8 cellular contexts compared by ENCODE assay signal in the genomic region with DNA sequence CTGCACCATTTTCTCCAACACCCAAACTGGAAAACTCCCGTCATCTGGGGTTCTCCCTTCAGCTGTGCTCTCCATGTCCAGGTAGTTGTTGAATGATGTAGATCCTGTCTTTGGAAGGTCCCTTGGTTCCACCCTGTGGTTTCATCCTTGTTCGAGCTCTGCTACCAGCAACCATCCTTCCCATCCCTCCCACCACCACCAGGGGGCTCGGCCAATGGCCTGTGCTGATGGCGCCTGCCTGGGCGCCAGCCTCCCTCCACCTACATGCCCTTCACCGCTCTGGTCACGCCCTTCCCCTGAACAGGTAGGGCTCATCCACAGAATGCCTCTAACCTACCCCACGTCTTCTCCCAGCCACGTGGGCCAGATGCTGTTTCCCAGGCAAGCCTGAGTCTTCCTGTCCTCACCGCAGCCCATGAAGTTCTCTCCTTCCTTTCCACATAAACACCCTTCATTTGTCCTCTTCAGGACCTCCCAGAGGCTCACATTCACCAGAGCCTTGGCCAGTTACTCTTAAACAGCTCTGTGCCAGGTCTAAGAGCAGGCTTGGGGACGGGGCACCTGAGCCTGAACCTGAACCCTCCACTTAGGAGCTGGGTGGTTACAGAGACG.
DNase-seq lines count a peak whose midpoint lies in the region; TF ChIP-seq lines count a peak whose summit lies in the region.

No MANE protein-coding gene starts in this region.

- H3K4me3 Mint-ChIP-seq in activated CD4-positive, alpha-beta memory T cell treated with anti-CD3 and anti-CD28 coated beads, Interleukin-2, amount 10 ng/mL, durations not matched to agents 7 days and 5 days: no peak overlapping the region
- no peak overlapping the region for H3K4me3 Mint-ChIP-seq in immature natural killer cell

- POLR2A ChIA-PET in activated CD4-positive, alpha-beta memory T cell treated with anti-CD3 and anti-CD28 coated beads, Interleukin-2, amount 10 ng/mL, durations not matched to agents 7 days and 5 days (lab: Charles Lee): interaction anchor here (0.6 to 5.5 kb wide), 9 partner anchors 8 to 182 kb away, joined by 3 to 35 read pairs (median 4); a partner anchor contains a TSS

- CTCF ChIA-PET in activated CD4-positive, alpha-beta memory T cell treated with anti-CD3 and anti-CD28 coated beads, Interleukin-2, amount 10 ng/mL, durations not matched to agents 7 days and 5 days (lab: Charles Lee): interaction anchor here (0.7 to 4.5 kb wide), 8 partner anchors 9 to 173 kb away, joined by 3 to 34 read pairs (median 4); no protein-coding TSS in a partner anchor

- H3K36me3 Mint-ChIP-seq in activated CD4-positive, alpha-beta memory T cell treated with anti-CD3 and anti-CD28 coated beads, Interleukin-2, amount 10 ng/mL, durations not matched to agents 7 days and 5 days (ENCODE audit: low read depth): peaks cover 22% of the 10 kb centered on the region
- H3K36me3 Mint-ChIP-seq in immature natural killer cell: no peaks in the 10 kb centered on the region

- H3K27ac Mint-ChIP-seq in activated CD4-positive, alpha-beta memory T cell treated with anti-CD3 and anti-CD28 coated beads, Interleukin-2, amount 10 ng/mL, durations not matched to agents 7 days and 5 days: peak overlapping the region; percentile 11
- H3K27ac Mint-ChIP-seq in immature natural killer cell: peak overlapping the region in 4 of 6 donors; percentile 40 to 87 (median 44)

- peaks cover 15% of the 10 kb centered on the region for H3K9me3 Mint-ChIP-seq in activated CD4-positive, alpha-beta memory T cell treated with anti-CD3 and anti-CD28 coated beads, Interleukin-2, amount 10 ng/mL, durations not matched to agents 7 days and 5 days
- H3K9me3 Mint-ChIP-seq in immature natural killer cell: no peaks in the 10 kb centered on the region

- peaks cover 65% of the 10 kb centered on the region for H3K4me1 Mint-ChIP-seq in activated CD4-positive, alpha-beta memory T cell treated with anti-CD3 and anti-CD28 coated beads, Interleukin-2, amount 10 ng/mL, durations not matched to agents 7 days and 5 days
- peaks cover 8 to 9% of the 10 kb centered on the region in 2 donors for H3K4me1 Mint-ChIP-seq in immature natural killer cell

- peak; percentile 53 for TF ChIP-seq CTCF in GM20000 (IDR thresholded peaks at IDR 0.05; ENCODE audit: extremely low read depth, missing control alignments)

- H3K27me3 Mint-ChIP-seq in activated CD4-positive, alpha-beta memory T cell treated with anti-CD3 and anti-CD28 coated beads, Interleukin-2, amount 10 ng/mL, durations not matched to agents 7 days and 5 days: peaks cover 12% of the 10 kb centered on the region
- H3K27me3 Mint-ChIP-seq in immature natural killer cell (ENCODE audit: low read depth in 3 of 3): peaks cover 3 to 6% (median 5%) of the 10 kb centered on the region in 3 donors

- peak; percentile 77 for DNase-seq in 8988T
- no peak for DNase-seq in GM20000 (ENCODE audit: low spot score)
- no peak for DNase-seq in activated CD4-positive, alpha-beta memory T cell treated with anti-CD3 and anti-CD28 coated beads, Interleukin-2, amount 10 ng/mL, durations not matched to agents 7 days and 5 days
- no peak for DNase-seq in immature natural killer cell
- DNase-seq in NCI-H2171 treated with DMSO at 0.1 percent for 48 hours (lab: John Stamatoyannopoulos, UW): no peak
- DNase-seq in NCI-H187 treated with DMSO at 0.1 percent for 48 hours (lab: John Stamatoyannopoulos, UW): no peak
- no peak for DNase-seq in COLO829 (ENCODE audit: low spot score)
- DNase-seq in SIG-M5 treated with dmso at 0.1 percent for 504 hours (lab: John Stamatoyannopoulos, UW; ENCODE audit: unreplicated experiment): no peak
